Comparison of ENCODE assay signal across 22 cellular contexts in genomic region chr7:146565872-146566271, GRCh38.
"Had no signal": no experiment of that assay in that cellular context is flagged by ENCODE, and none has a peak within 500 bp of the region (broad histone marks: within the 10 kb centered on the region; RNA-seq: fewer than 3 reads in every experiment).

No MANE protein-coding gene starts in this region.

- H3K36me3 ChIP-seq: SJSA1 had no signal

- H3K9me3 ChIP-seq: SJSA1 had no signal

- DNase-seq: KBM-7, MV-4-11, NCI-H1092, NCI-H1105 treated with DMSO at 0.1 percent for 48 hours, NCI-H1417 treated with DMSO at 0.1 percent for 48 hours, NCI-H146, NCI-H1694 treated with DMSO at 0.1 percent for 48 hours, NCI-H1930, NCI-H2081, NCI-H2107, NCI-H226, NCI-H446, NCI-H510A, NCI-H524 treated with DMSO at 0.1 percent for 48 hours, NCI-H69, NCI-H774, PC-3, SIG-M5 had no signal

- H3K27me3 ChIP-seq: SJSA1 had no signal

- ATAC-seq: Panc1, PC-3 had no signal

- H3K4me1 ChIP-seq: SJSA1 had no signal

- H3K4me3 ChIP-seq: SJSA1, SK-N-MC had no signal

- H3K27ac ChIP-seq: RWPE1, SJSA1, SK-N-MC had no signal
